8 cellular contexts compared by ENCODE assay signal in genomic region chr1:32521165-32521564, GRCh38. TPM values are rescaled to one million over a fixed set of nuclear protein-coding genes. Genes with fewer than 3 reads are reported as not detected.
A peak's percentile ranks its signal among the peaks of the same experiment; 100 is the strongest.
DNase-seq lines count a peak whose midpoint lies in the region; ATAC-seq, FAIRE-seq and TF ChIP-seq lines count a peak whose summit lies in the region.

No MANE protein-coding gene starts in this region.

- H3K27me3 ChIP-seq in CD8-positive, alpha-beta T cell (ENCODE audit: insufficient read depth, low read length), result no peaks in the 10 kb centered on the region

- no peaks in the 10 kb centered on the region for H3K4me1 ChIP-seq in CD8-positive, alpha-beta T cell (ENCODE audit: insufficient read depth, low read length)

- no peak for ATAC-seq in CD8-positive, alpha-beta T cell

- H3K9me3 Mint-ChIP-seq in CD8-positive, alpha-beta T cell, result no peaks in the 10 kb centered on the region
- no peaks in the 10 kb centered on the region for H3K9me3 Mint-ChIP-seq in activated CD4-positive, alpha-beta memory T cell treated with anti-CD3 and anti-CD28 coated beads for 36 hours

- H3K27ac ChIP-seq in CD8-positive, alpha-beta T cell (ENCODE audit: low read depth, low read length), result no peak overlapping the region

- CTCF ChIA-PET in CD8-positive, alpha-beta T cell (lab: Charles Lee), result interaction anchor here (0.7 to 2.9 kb wide), 10 partner anchors 12 to 351 kb away, joined by 3 to 14 read pairs (median 6); no protein-coding TSS in a partner anchor
- CTCF ChIA-PET in activated CD4-positive, alpha-beta memory T cell treated with anti-CD3 and anti-CD28 coated beads for 36 hours (lab: Charles Lee), result interaction anchor here (0.6 to 5.4 kb wide), 21 partner anchors 12 to 560 kb away, joined by 3 to 40 read pairs (median 4); no protein-coding TSS in a partner anchor

- no peaks in the 10 kb centered on the region for H3K9me3 ChIP-seq in CD8-positive, alpha-beta T cell (ENCODE audit: low read length)

- H3K36me3 Mint-ChIP-seq in CD8-positive, alpha-beta T cell, result no peaks in the 10 kb centered on the region
- H3K36me3 Mint-ChIP-seq in activated CD4-positive, alpha-beta memory T cell treated with anti-CD3 and anti-CD28 coated beads for 36 hours, result no peaks in the 10 kb centered on the region

- intact Hi-C loops in CD8-positive, alpha-beta T cell (cut with DNase I, micrococcal nuclease), result loop anchor here in 1 of 2 experiments (2.0 kb wide), 1 partner anchor 130 kb away; the partner anchor contains the start of genes RBBP4 and ZBTB8OS
- intact Hi-C loops in activated CD4-positive, alpha-beta memory T cell treated with anti-CD3 and anti-CD28 coated beads for 36 hours (cut with micrococcal nuclease), result loop anchor here (2.0 to 10.0 kb wide), 2 partner anchors 252 to 354 kb away; partner anchors contain the start of gene FNDC5

- peak overlapping the region; percentile 78 for H3K4me3 Mint-ChIP-seq in CD8-positive, alpha-beta T cell
- H3K4me3 Mint-ChIP-seq in activated CD4-positive, alpha-beta memory T cell treated with anti-CD3 and anti-CD28 coated beads for 36 hours, result peak overlapping the region; percentile 64

- POLR2A ChIA-PET in CD8-positive, alpha-beta T cell (lab: Charles Lee), result no interaction called here
- POLR2A ChIA-PET in activated CD4-positive, alpha-beta memory T cell treated with anti-CD3 and anti-CD28 coated beads for 36 hours (lab: Charles Lee), result interaction anchor here (0.6 to 1.0 kb wide), 4 partner anchors 119 to 496 kb away, joined by 3 to 6 read pairs (median 4); no protein-coding TSS in a partner anchor

- no peak overlapping the region for H3K4me3 ChIP-seq in CD8-positive, alpha-beta T cell (ENCODE audit: low read depth, low read length)

- no peak for DNase-seq in CD8-positive, alpha-beta T cell
- DNase-seq in H4 (ENCODE audit: low spot score), result peak; percentile 24
- no peak for DNase-seq in activated CD4-positive, alpha-beta memory T cell treated with anti-CD3 and anti-CD28 coated beads for 36 hours
- DNase-seq in left kidney (ENCODE audit: low read depth, low spot score), result peak; percentile 23
- no peak for DNase-seq in RCC 7860 (ENCODE audit: low spot score)
- DNase-seq in NCI-H128 (lab: John Stamatoyannopoulos, UW; ENCODE audit: unreplicated experiment), result no peak
- DNase-seq in GM19238 (ENCODE audit: insufficient read length, low spot score), result no peak
- no peak for DNase-seq in NCI-H69 (lab: John Stamatoyannopoulos, UW)

- peaks cover 7% of the 10 kb centered on the region for H3K4me1 Mint-ChIP-seq in CD8-positive, alpha-beta T cell (ENCODE audit: low read depth)
- H3K4me1 Mint-ChIP-seq in activated CD4-positive, alpha-beta memory T cell treated with anti-CD3 and anti-CD28 coated beads for 36 hours (ENCODE audit: low read depth), result peaks cover 6% of the 10 kb centered on the region

- no peak for TF ChIP-seq CTCF in CD8-positive, alpha-beta T cell (IDR thresholded peaks at IDR 0.05)

- no peak overlapping the region for H3K27ac Mint-ChIP-seq in CD8-positive, alpha-beta T cell
- no peak overlapping the region for H3K27ac Mint-ChIP-seq in activated CD4-positive, alpha-beta memory T cell treated with anti-CD3 and anti-CD28 coated beads for 36 hours

- H3K27me3 Mint-ChIP-seq in CD8-positive, alpha-beta T cell (ENCODE audit: low read depth), result peaks cover 7% of the 10 kb centered on the region
- H3K27me3 Mint-ChIP-seq in activated CD4-positive, alpha-beta memory T cell treated with anti-CD3 and anti-CD28 coated beads for 36 hours, result peaks cover 7% of the 10 kb centered on the region

- FAIRE-seq in RCC 7860 (lab: Jason Lieb, UNC), result no peak

- no peaks in the 10 kb centered on the region for H3K36me3 ChIP-seq in CD8-positive, alpha-beta T cell (ENCODE audit: insufficient read depth, low read length)

RNA-seq across cellular contexts. Expression of gene ZBTB8A, which starts 18.1 kb away (rescaled TPM):
- not detected for total RNA-seq in CD8-positive, alpha-beta T cell
- total RNA-seq in H4 (2014; rRNA removed; shearing (Covaris generic)), result 5.1 and 6.6 TPM in 2 replicates
- total RNA-seq in activated CD4-positive, alpha-beta memory T cell treated with anti-CD3 and anti-CD28 coated beads for 36 hours, result under 1 TPM; 0.27 to 0.33 TPM

RNA-seq across cellular contexts. Expression of gene ZBTB8B, which starts 56.3 kb away (rescaled TPM):
- not detected for total RNA-seq in CD8-positive, alpha-beta T cell
- total RNA-seq in H4 (2014; rRNA removed; shearing (Covaris generic)), result 0.02 TPM in 1 of 2 replicates, not detected in the other
- not detected for total RNA-seq in activated CD4-positive, alpha-beta memory T cell treated with anti-CD3 and anti-CD28 coated beads for 36 hours

Comparison
In these comparisons a context has a peak if more than half of its experiments do, and no peak if none do; other contexts are left out.
1. DNase-seq: peak in H4 (single experiment) and left kidney (single experiment); none in CD8-positive, alpha-beta T cell (0 of 7), activated CD4-positive, alpha-beta memory T cell treated with anti-CD3 and anti-CD28 coated beads for 36 hours (single experiment), RCC 7860 (single experiment), NCI-H128 (single experiment), GM19238 (single experiment) and NCI-H69 (single experiment).